In genomic region chr19:48999481-49000325, GRCh38 we compare ENCODE assay signal across 7 cellular contexts. TPM values are rescaled to one million over a fixed set of nuclear protein-coding genes. Genes with fewer than 3 reads are reported as not detected.
DNase-seq lines count a peak whose midpoint lies in the region; ATAC-seq and TF ChIP-seq lines count a peak whose summit lies in the region.

No MANE protein-coding gene starts in this region.

- H3K4me1 ChIP-seq in NT2/D1 (ENCODE audit: insufficient read depth, insufficient read length): peaks cover 3% of the 10 kb centered on the region

- DNase-seq in GM13976 (ENCODE audit: low spot score) (peak; percentile 72), NT2/D1 (ENCODE audit: low read depth, low spot score) (no peak), activated T-cell treated with anti-CD3 and anti-CD28 coated beads for 4 hours (peak; percentile 53), fibroblast of peridontal ligament (ENCODE audit: extremely low read depth) (peak; percentile 64), renal cortical epithelial cell (ENCODE audit: low read depth) (peak; percentile 49), midbrain (lab: John Stamatoyannopoulos, UW) (no peak)

- no peak for ATAC-seq in GM21723 (IDR thresholded peaks at IDR 0.05; ENCODE audit: unreplicated experiment)

- H3K27me3 ChIP-seq in NT2/D1 (ENCODE audit: insufficient read depth, insufficient read length): no peaks in the 10 kb centered on the region

- H3K9me3 ChIP-seq in NT2/D1 (ENCODE audit: insufficient read depth, low read length): no peaks in the 10 kb centered on the region

- peak overlapping the region; percentile 0 for H3K9ac ChIP-seq in NT2/D1 (ENCODE audit: insufficient read length, low read depth)

- TF ChIP-seq CTCF in GM13976 (IDR thresholded peaks at IDR 0.05; ENCODE audit: borderline replicate concordance, control extremely low read depth, extremely low read depth, insufficient read depth, missing control alignments): peak; percentile 64

- peaks cover 53% of the 10 kb centered on the region for H3K36me3 ChIP-seq in NT2/D1 (ENCODE audit: insufficient read depth, insufficient read length, low read length)

- H3K4me3 ChIP-seq in NT2/D1 (ENCODE audit: insufficient read length, low read depth): no peak overlapping the region

- in situ Hi-C loops in GM13976 (cut with MboI; ENCODE audit: low sequenced_read_pairs, unreplicated experiment): no loop called here

RNA-seq across cellular contexts. Expression of gene RUVBL2, which starts 6.0 kb away (rescaled TPM):
- 170 and 313 TPM in 2 replicates for total RNA-seq in renal cortical epithelial cell

RNA-seq across cellular contexts. Expression of gene GYS1, which starts 6.6 kb away (rescaled TPM):
- total RNA-seq in renal cortical epithelial cell: 42.9 and 72.1 TPM in 2 replicates

RNA-seq across cellular contexts. Expression of gene LHB, which starts 17.2 kb away (rescaled TPM):
- 0.25 TPM in 1 of 2 replicates, not detected in the other for total RNA-seq in renal cortical epithelial cell

RNA-seq across cellular contexts. Expression of gene CGB3, which starts 24.4 kb away (rescaled TPM):
- not detected in 2 replicates for total RNA-seq in renal cortical epithelial cell

RNA-seq across cellular contexts. Expression of gene CGB2, which starts 32.0 kb away (rescaled TPM):
- total RNA-seq in renal cortical epithelial cell: 1.0 TPM in 1 of 2 replicates, not detected in the other

Comparison
In these comparisons a context has a peak if more than half of its experiments do, and no peak if none do; other contexts are left out.
1. DNase-seq: peak in GM13976 (single experiment), activated T-cell treated with anti-CD3 and anti-CD28 coated beads for 4 hours (single experiment), fibroblast of peridontal ligament (single experiment) and renal cortical epithelial cell (single experiment); none in NT2/D1 (single experiment) and midbrain (single experiment).